8 cellular contexts compared by ENCODE assay signal in genomic region chr21:43727571-43728466, GRCh38. TPM values are rescaled to one million over a fixed set of nuclear protein-coding genes. Genes with fewer than 3 reads are reported as not detected.
DNase-seq lines count a peak whose midpoint lies in the region; ATAC-seq and TF ChIP-seq lines count a peak whose summit lies in the region.

No MANE protein-coding gene starts in this region.

- POLR2A ChIA-PET in activated CD8-positive, alpha-beta T cell treated with anti-CD3 and anti-CD28 coated beads, Interleukin-2, amount 10 ng/mL, durations not matched to agents 7 days and 5 days (lab: Charles Lee): interaction anchor here (0.6 to 2.3 kb wide), 5 partner anchors 8 to 1414 kb away, joined by 3 to 20 read pairs (median 3); no protein-coding TSS in a partner anchor

- H3K27ac ChIP-seq in HUES48 (ENCODE audit: low read depth, low read length) (peak overlapping the region; percentile 95), right atrium auricular region (peak overlapping the region; percentile 91 to 95), gastrocnemius medialis (peak overlapping the region; percentile 73 to 79 (median 78))

- peak overlapping the region; percentile 74 for H3K9ac ChIP-seq in HUES48 (ENCODE audit: low read depth, low read length)

- H3K9me3 Mint-ChIP-seq in activated CD8-positive, alpha-beta T cell treated with anti-CD3 and anti-CD28 coated beads, Interleukin-2, amount 10 ng/mL, durations not matched to agents 7 days and 5 days (ENCODE audit: insufficient read depth): no peaks in the 10 kb centered on the region

- H3K4me1 ChIP-seq in HUES48 (ENCODE audit: control insufficient read depth, insufficient read depth, low read length) (peaks cover 8% of the 10 kb centered on the region; the same call in 1 of the 2 replicates), right atrium auricular region (peaks cover 0 to 53% of the 10 kb centered on the region in 2 donors), gastrocnemius medialis (peaks cover 50 to 55% of the 10 kb centered on the region in 2 donors)

- intact Hi-C loops in gastrocnemius medialis (cut with DNase I; ENCODE audit: low total_unique reads): no loop called here

- H3K36me3 ChIP-seq in GM06990 (ENCODE audit: control insufficient read depth, insufficient read depth, low read length) (peaks cover 5% of the 10 kb centered on the region), HUES48 (ENCODE audit: control insufficient read depth, insufficient read depth, low read length) (peaks cover 9% of the 10 kb centered on the region), right atrium auricular region (peaks cover 5% of the 10 kb centered on the region), gastrocnemius medialis (no peaks in the 10 kb centered on the region)

- TF ChIP-seq CTCF in GM06990 (IDR thresholded peaks at IDR 0.05; ENCODE audit: insufficient read depth, low read length, poor library complexity, severe bottlenecking) (peak; percentile 38), right atrium auricular region (IDR thresholded peaks at IDR 0.05) (no peak), gastrocnemius medialis (IDR thresholded peaks at IDR 0.05 in 4 of 5, conservative IDR thresholded peaks at IDR 0.05 in 1 of 5) (no peak)

- no peaks in the 10 kb centered on the region for H3K9me3 ChIP-seq in HUES48 (ENCODE audit: control insufficient read depth, insufficient read depth, low read length)
- H3K9me3 ChIP-seq in right atrium auricular region: no peaks in the 10 kb centered on the region
- H3K9me3 ChIP-seq in gastrocnemius medialis: no peaks in the 10 kb centered on the region

- TF ChIP-seq POLR2A in gastrocnemius medialis (IDR thresholded peaks at IDR 0.05): no peak

- peak overlapping the region; percentile 78 for H3K4me3 Mint-ChIP-seq in activated CD8-positive, alpha-beta T cell treated with anti-CD3 and anti-CD28 coated beads, Interleukin-2, amount 10 ng/mL, durations not matched to agents 7 days and 5 days

- ATAC-seq in activated CD8-positive, alpha-beta T cell treated with anti-CD3 and anti-CD28 coated beads, Interleukin-2, amount 10 ng/mL, durations not matched to agents 7 days and 5 days: peak; percentile 1
- ATAC-seq in gastrocnemius medialis (peak; percentile 23 to 34), GM18870 (IDR thresholded peaks at IDR 0.05; ENCODE audit: unreplicated experiment) (no peak), GM19324 (IDR thresholded peaks at IDR 0.05; ENCODE audit: low FRiP score, unreplicated experiment) (no peak)

- peaks cover 63% of the 10 kb centered on the region for H3K4me1 Mint-ChIP-seq in activated CD8-positive, alpha-beta T cell treated with anti-CD3 and anti-CD28 coated beads, Interleukin-2, amount 10 ng/mL, durations not matched to agents 7 days and 5 days (ENCODE audit: low read depth)

- DNase-seq in GM06990 (ENCODE audit: extremely low read depth, insufficient read length) (no peak), right atrium auricular region (ENCODE audit: low spot score) (no peak), gastrocnemius medialis (peak in 1 of 2 donors; percentile 46), RKO (ENCODE audit: low spot score) (no peak)
- no peak for DNase-seq in activated CD8-positive, alpha-beta T cell treated with anti-CD3 and anti-CD28 coated beads, Interleukin-2, amount 10 ng/mL, durations not matched to agents 7 days and 5 days

- H3K27me3 Mint-ChIP-seq in activated CD8-positive, alpha-beta T cell treated with anti-CD3 and anti-CD28 coated beads, Interleukin-2, amount 10 ng/mL, durations not matched to agents 7 days and 5 days (ENCODE audit: low read depth): no peaks in the 10 kb centered on the region

- H3K27ac Mint-ChIP-seq in activated CD8-positive, alpha-beta T cell treated with anti-CD3 and anti-CD28 coated beads, Interleukin-2, amount 10 ng/mL, durations not matched to agents 7 days and 5 days: peak overlapping the region; percentile 84

- in situ Hi-C loops in gastrocnemius medialis (cut with MboI; ENCODE audit: low sequenced_read_pairs in 4 of 4): loop anchor here in 1 of 4 donors (10.0 kb wide), 1 partner anchor 47 kb away; the partner anchor contains the start of gene CSTB

- H3K4me3 ChIP-seq in GM06990 (replicated peaks; ENCODE audit: low read depth, low read length): peak overlapping the region; percentile 67
- H3K4me3 ChIP-seq in HUES48 (ENCODE audit: low read depth, low read length): peak overlapping the region; percentile 74
- peak overlapping the region; percentile 43 to 56 for H3K4me3 ChIP-seq in right atrium auricular region
- H3K4me3 ChIP-seq in gastrocnemius medialis: peak overlapping the region; percentile 44 to 62 (median 58)

- H3K27me3 ChIP-seq in GM06990 (replicated peaks; ENCODE audit: control insufficient read depth, insufficient read depth, low read length) (no peaks in the 10 kb centered on the region), HUES48 (ENCODE audit: control insufficient read depth, insufficient read depth, low read length) (no peaks in the 10 kb centered on the region), right atrium auricular region (no peaks in the 10 kb centered on the region), gastrocnemius medialis (no peaks in the 10 kb centered on the region)

- CTCF ChIA-PET in activated CD8-positive, alpha-beta T cell treated with anti-CD3 and anti-CD28 coated beads, Interleukin-2, amount 10 ng/mL, durations not matched to agents 7 days and 5 days (lab: Charles Lee): interaction anchor here (0.8 to 1.3 kb wide), 5 partner anchors 8 to 211 kb away, joined by 3 to 5 read pairs (median 3); no protein-coding TSS in a partner anchor

- H3K36me3 Mint-ChIP-seq in activated CD8-positive, alpha-beta T cell treated with anti-CD3 and anti-CD28 coated beads, Interleukin-2, amount 10 ng/mL, durations not matched to agents 7 days and 5 days (ENCODE audit: low read depth): peaks cover 24% of the 10 kb centered on the region

RNA-seq across cellular contexts. Expression of gene PDXK, which starts 8.9 kb away (rescaled TPM):
- 100 to 1,000 TPM in 1 of 2 experiments, 10 to 100 TPM in 1; 94.5 to 100 TPM for total RNA-seq in activated CD8-positive, alpha-beta T cell treated with anti-CD3 and anti-CD28 coated beads, Interleukin-2, amount 10 ng/mL, durations not matched to agents 7 days and 5 days
- total RNA-seq in right atrium auricular region (10 to 100 TPM; 29.1 to 45.7 TPM), gastrocnemius medialis (10 to 100 TPM; 12.4 to 39.2 (median 21.9) TPM)

RNA-seq across cellular contexts. Expression of gene CSTB, which starts 48.3 kb away (rescaled TPM):
- 10 to 100 TPM; 50.2 to 54.4 TPM for total RNA-seq in activated CD8-positive, alpha-beta T cell treated with anti-CD3 and anti-CD28 coated beads, Interleukin-2, amount 10 ng/mL, durations not matched to agents 7 days and 5 days
- 1 to 10 TPM; 8.3 to 8.4 TPM for total RNA-seq in right atrium auricular region
- total RNA-seq in gastrocnemius medialis: 1 to 10 TPM; 1.3 to 5.9 (median 5.2) TPM

Comparison
In these comparisons a context has a peak if more than half of its experiments do, and no peak if none do; other contexts are left out.
1. ATAC-seq: peak in activated CD8-positive, alpha-beta T cell treated with anti-CD3 and anti-CD28 coated beads, Interleukin-2, amount 10 ng/mL, durations not matched to agents 7 days and 5 days (single experiment) and gastrocnemius medialis (2 of 2); none in GM18870 (single experiment) and GM19324 (single experiment).
2. RNA of gene CSTB, which starts 48.3 kb away (total RNA-seq): 50.2 to 54.4 TPM in activated CD8-positive, alpha-beta T cell treated with anti-CD3 and anti-CD28 coated beads, Interleukin-2, amount 10 ng/mL, durations not matched to agents 7 days and 5 days; 8.3 to 8.4 TPM in right atrium auricular region and 1.3 to 5.9 TPM in gastrocnemius medialis; every median in the first group is over 4 times any median in the second.
3. Peak in every context shown above with its lines, with median percentiles within 50 percentile points of each other: H3K4me3 ChIP-seq and H3K27ac ChIP-seq.